ENCODE assay signal across 21 cellular contexts in genomic region chr18:67815280-67815679, GRCh38.
"Had no signal": no experiment of that assay in that cellular context is flagged by ENCODE, and none has a peak within 500 bp of the region (broad histone marks: within the 10 kb centered on the region; RNA-seq: fewer than 3 reads in every experiment).

No MANE protein-coding gene starts in this region.

- DNase-seq: IMR-90, Kasumi-1, KG1, MM.1S, NCI-H1092 treated with DMSO at 0.1 percent for 48 hours, NCI-H1436, NCI-H187, NCI-H2029, NCI-H2081 treated with DMSO at 0.1 percent for 48 hours, NCI-H2171, NCI-H226, NCI-H446, NCI-H510A, NCI-H524 treated with DMSO at 0.1 percent for 48 hours, NCI-H69, NCI-H774, SHP77, SK-N-SH, SW 1271 had no signal

- H3K9ac ChIP-seq: SK-N-SH had no signal

- H3K27ac ChIP-seq: RWPE1 had no signal

- H3K9me3 ChIP-seq: SK-N-SH had no signal

- ATAC-seq: HepG2 had no signal

- FAIRE-seq: HepG2 had no signal
